In genomic region chr7:101251871-101252659, GRCh38 we compare ENCODE assay signal across 1 cellular context.
TF ChIP-seq lines count a peak whose summit lies in the region.

No MANE protein-coding gene starts in this region.

TF ChIP-seq in IMR-90, 13 proteins besides CTCF, POLR2A, EP300 and RAD21 (continued from another document):
- TF ChIP-seq MAFK (IDR thresholded peaks at IDR 0.05; ENCODE audit: low read depth, low read length) = no peak
- 0 out of 2 replicates have a peak, but pooled peaks have one; percentile 1 for TF ChIP-seq SMC3 (IDR thresholded peaks at IDR 0.05; ENCODE audit: low read depth, low read length)
- no peak for TF ChIP-seq BHLHE40 (IDR thresholded peaks at IDR 0.05; ENCODE audit: low read depth, low read length)
- no peak for TF ChIP-seq RFX5 (IDR thresholded peaks at IDR 0.05; ENCODE audit: low read depth, low read length)
- TF ChIP-seq ELK1 (IDR thresholded peaks at IDR 0.05; ENCODE audit: borderline replicate concordance, low read depth, low read length) = no peak
- TF ChIP-seq MXI1 (IDR thresholded peaks at IDR 0.05; ENCODE audit: borderline replicate concordance, low read depth, low read length) = peak; percentile 6; the same call in 1 of the 2 replicates
- TF ChIP-seq MAZ (IDR thresholded peaks at IDR 0.05; ENCODE audit: borderline replicate concordance, low read depth, low read length) = peak; percentile 74; the same call in 1 of the 2 replicates
- no peak for TF ChIP-seq CHD1 (IDR thresholded peaks at IDR 0.05; ENCODE audit: low read depth, low read length)
